Comparison of ENCODE assay signal across 22 cellular contexts in genomic region chr3:128083396-128083795, GRCh38. TPM values are rescaled to one million over a fixed set of nuclear protein-coding genes. Genes with fewer than 3 reads are reported as not detected.
DNase-seq lines count a peak whose midpoint lies in the region; ATAC-seq, FAIRE-seq and TF ChIP-seq lines count a peak whose summit lies in the region.
"Had no signal": no experiment of that assay in that cellular context is flagged by ENCODE, and none has a peak within 500 bp of the region (broad histone marks: within the 10 kb centered on the region; RNA-seq: fewer than 3 reads in every experiment).

No MANE protein-coding gene starts in this region.

- H3K9me3 ChIP-seq in body of pancreas (no peaks in the 10 kb centered on the region), right atrium auricular region (no peaks in the 10 kb centered on the region), pancreas (no peaks in the 10 kb centered on the region), Peyer's patch (no peaks in the 10 kb centered on the region)
- H3K9me3 ChIP-seq: BE2C, HAP-1, MG63 had no signal

- ATAC-seq in body of pancreas (peak; percentile 15), pancreas (peak; percentile 6 to 34 (median 26)), GM21447 (IDR thresholded peaks at IDR 0.05; ENCODE audit: unreplicated experiment) (no peak)

- TF ChIP-seq POLR2A in body of pancreas (IDR thresholded peaks at IDR 0.05) (no peak), Peyer's patch (IDR thresholded peaks at IDR 0.05) (no peak)

- intact Hi-C loops in body of pancreas (cut with DNase I): no loop called here
- intact Hi-C loops in pancreas (cut with DNase I): no loop called here

- TF ChIP-seq CTCF in C4-2B (conservative IDR thresholded peaks at IDR 0.05) (no peak), body of pancreas (IDR thresholded peaks at IDR 0.05) (no peak), right atrium auricular region (IDR thresholded peaks at IDR 0.05) (no peak), pancreas (IDR thresholded peaks at IDR 0.05) (no peak), Peyer's patch (IDR thresholded peaks at IDR 0.05) (no peak)

- peaks cover 49% of the 10 kb centered on the region for H3K4me1 ChIP-seq in body of pancreas
- H3K4me1 ChIP-seq in right atrium auricular region: peaks cover 0 to 69% of the 10 kb centered on the region in 2 donors
- H3K4me1 ChIP-seq in pancreas: peaks cover 38 to 40% (median 38%) of the 10 kb centered on the region in 3 donors
- H3K4me1 ChIP-seq in Peyer's patch: peaks cover 0 to 13% (median 0%) of the 10 kb centered on the region in 4 donors
- H3K4me1 ChIP-seq: HAP-1 had no signal

- H3K27ac ChIP-seq in C4-2B (peak overlapping the region; percentile 97), body of pancreas (peak overlapping the region in 3 of 4 donors; percentile 55 to 79 (median 67)), right atrium auricular region (peak overlapping the region; percentile 76 to 83), pancreas (peak overlapping the region in 2 of 4 donors; percentile 18 to 27), Peyer's patch (peak overlapping the region in 1 of 4 donors; percentile 43)

- H3K27me3 ChIP-seq in body of pancreas (no peaks in the 10 kb centered on the region), right atrium auricular region (no peaks in the 10 kb centered on the region), pancreas (no peaks in the 10 kb centered on the region), Peyer's patch (no peaks in the 10 kb centered on the region)
- H3K27me3 ChIP-seq: BE2C, MG63 had no signal

- H3K4me3 ChIP-seq in body of pancreas (no peak overlapping the region), right atrium auricular region (no peak overlapping the region), pancreas (no peak overlapping the region), Peyer's patch (no peak overlapping the region)
- H3K4me3 ChIP-seq: HAP-1, MG63 had no signal

- DNase-seq in body of pancreas (peak in 2 of 4 donors; percentile 40 to 45), right atrium auricular region (ENCODE audit: low spot score) (no peak), pancreas (peak in 3 of 6 donors; percentile 53 to 74 (median 55)), Peyer's patch (no peak), NCI-H1105 (lab: John Stamatoyannopoulos, UW) (no peak)
- DNase-seq in activated CD8-positive, alpha-beta memory T cell treated with anti-CD3 and anti-CD28 coated beads, Interleukin-2, amount 50 U/mL, for 4 hours: no peak
- DNase-seq: ACHN; activated effector memory CD4-positive, alpha-beta T cell treated with anti-CD3 and anti-CD28 coated beads, Interleukin-2, amount 50 U/mL, for 16 hours; activated naive CD8-positive, alpha-beta T cell treated with anti-CD3 and anti-CD28 coated beads, Interleukin-2, amount 10 ng/mL, durations not matched to agents 7 days and 5 days; BE2C; DMS153; KBM-7; MG63; NCI-H1417; NCI-H2081 treated with DMSO at 0.1 percent for 48 hours; NCI-H748 treated with DMSO at 0.1 percent for 48 hours; stimulated activated CD4-positive, alpha-beta T cell treated with anti-CD3 and anti-CD28 coated beads, Interleukin-2, amount 100 ng/mL, for 24 hours had no signal

- 38 to 51% methylated on average over 3 to 10 of the region's 10 CpGs for WGBS in body of pancreas, 2 donors
- WGBS in pancreas, 2 donors: 33 to 35% methylated on average over 10 of the region's 10 CpGs

- no peak for FAIRE-seq in pancreas (lab: Jason Lieb, UNC)
- FAIRE-seq: endothelial cell of umbilical vein, HTR-8/SVneo had no signal

- H3K36me3 ChIP-seq in body of pancreas (replicated peaks in 1 of 2; ENCODE audit: insufficient read depth in 1 of 2, low read depth in 2 of 2): no peaks in the 10 kb centered on the region
- H3K36me3 ChIP-seq in right atrium auricular region: no peaks in the 10 kb centered on the region
- no peaks in the 10 kb centered on the region for H3K36me3 ChIP-seq in pancreas
- H3K36me3 ChIP-seq in Peyer's patch: no peaks in the 10 kb centered on the region

RNA-seq across cellular contexts. Expression of gene SEC61A1, which starts 31.2 kb away (rescaled TPM):
- total RNA-seq in body of pancreas: 100 to 1,000 TPM; 168 to 207 TPM
- 100 to 1,000 TPM in 1 of 2 donors, 10 to 100 TPM in 1; 74.5 to 109 TPM for total RNA-seq in right atrium auricular region
- total RNA-seq in pancreas: 100 to 1,000 TPM; 197 to 245 (median 222) TPM
- 100 to 1,000 TPM; 193 to 214 TPM for polyA plus RNA-seq in pancreas
- 100 to 1,000 TPM in 3 of 4 donors, 10 to 100 TPM in 1; 75.1 to 139 (median 124) TPM for total RNA-seq in Peyer's patch

RNA-seq across cellular contexts. Expression of gene RUVBL1, which starts 40.2 kb away (rescaled TPM):
- total RNA-seq in body of pancreas: 10 to 100 TPM in 1 of 2 donors, 1 to 10 TPM in 1; 7.5 to 22.1 TPM
- total RNA-seq in right atrium auricular region: 10 to 100 TPM; 20.9 to 31.0 TPM
- 10 to 100 TPM in 3 of 6 donors, 1 to 10 TPM in 3; 3.7 to 13.3 (median 10.0) TPM for total RNA-seq in pancreas
- 10 to 100 TPM in 1 of 2 donors, 1 to 10 TPM in 1; 7.6 to 12.6 TPM for polyA plus RNA-seq in pancreas
- 10 to 100 TPM in 3 of 4 donors, 1 to 10 TPM in 1; 8.9 to 22.3 (median 14.5) TPM for total RNA-seq in Peyer's patch
